Comparison of ENCODE assay signal across 2 cellular contexts in the genomic region with DNA sequence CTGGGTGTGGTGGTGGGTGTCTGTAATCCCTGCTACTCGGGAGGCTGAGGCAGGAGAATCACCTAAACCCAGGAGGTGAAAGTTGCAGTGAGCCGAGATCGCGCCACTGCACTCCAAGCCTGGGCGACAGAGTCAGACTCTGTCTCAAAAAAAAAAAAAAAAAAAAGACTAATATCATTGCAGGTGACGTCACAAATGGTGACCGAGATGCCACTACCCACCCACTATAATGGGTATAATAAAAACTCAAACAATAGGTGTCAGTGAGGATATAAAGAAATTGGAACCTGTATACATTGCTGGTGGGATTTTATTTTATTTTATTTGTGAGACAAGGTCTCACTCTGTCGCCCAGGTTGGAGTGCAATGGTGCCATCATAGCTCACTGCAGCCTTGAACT. TPM values are rescaled to one million over a fixed set of nuclear protein-coding genes. Genes with fewer than 3 reads are reported as not detected.
"Had no signal": no experiment of that assay in that cellular context is flagged by ENCODE, and none has a peak within 500 bp of the region (broad histone marks: within the 10 kb centered on the region; RNA-seq: fewer than 3 reads in every experiment).

No MANE protein-coding gene starts in this region.

RNA-seq across cellular contexts. Expression of gene DLK2, which starts 40.1 kb away (rescaled TPM):
- total RNA-seq: endodermal cell, endothelial cell of umbilical vein had no signal
